ENCODE assay signal across 16 cellular contexts in the genomic region with DNA sequence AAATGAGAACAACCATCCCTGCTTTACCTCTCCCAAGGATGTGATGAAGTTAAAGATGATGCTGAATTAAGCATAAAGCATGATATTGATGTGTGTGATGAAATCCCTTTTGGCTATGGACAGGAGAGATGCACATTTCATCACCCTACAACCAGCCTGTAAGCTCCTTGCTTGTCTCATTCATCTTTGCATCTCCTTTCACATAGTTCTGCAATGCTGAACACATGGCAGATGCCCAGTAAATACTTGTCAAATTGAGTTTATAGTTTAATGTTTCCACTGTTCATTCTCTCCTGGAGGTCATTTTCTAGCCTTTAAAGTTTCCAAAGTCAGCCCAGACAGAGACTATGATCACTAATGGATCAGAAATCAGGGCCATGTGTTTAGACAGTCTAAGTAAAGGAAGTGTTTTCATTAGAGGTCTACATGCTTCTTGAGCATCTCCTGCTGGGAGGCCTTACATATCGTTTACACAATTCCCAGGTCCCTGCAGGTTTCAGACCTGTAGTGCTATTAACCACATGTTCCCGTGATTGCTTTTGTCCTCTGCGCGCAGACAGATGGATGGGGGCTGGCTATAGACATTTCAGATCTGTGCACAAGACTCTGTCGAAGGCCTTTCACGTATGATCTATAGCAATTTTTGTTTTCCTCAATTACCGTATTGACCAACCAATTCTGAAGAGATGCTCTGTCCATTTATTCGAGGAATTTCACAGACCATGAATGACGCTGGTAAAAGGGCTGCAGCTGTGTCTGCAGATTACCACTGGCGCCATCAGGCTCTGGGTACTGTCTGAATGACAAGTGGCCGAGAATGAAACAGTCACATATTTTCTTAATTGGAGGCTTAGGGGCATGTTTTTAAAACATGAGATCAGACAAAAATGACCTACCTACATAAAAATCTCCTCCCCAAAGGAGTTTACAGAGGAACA.
A peak's percentile ranks its signal among the peaks of the same experiment; 100 is the strongest.
DNase-seq lines count a peak whose midpoint lies in the region; TF ChIP-seq lines count a peak whose summit lies in the region.
"Had no signal": no experiment of that assay in that cellular context is flagged by ENCODE, and none has a peak within 500 bp of the region (broad histone marks: within the 10 kb centered on the region; RNA-seq: fewer than 3 reads in every experiment).

No MANE protein-coding gene starts in this region.

- no peaks in the 10 kb centered on the region for H3K27me3 Mint-ChIP-seq in activated T-cell treated with anti-CD3 and anti-CD28 coated beads, Interleukin-2, amount 50 U/mL, for 24 hours

- H3K4me3 ChIP-seq in choroid plexus epithelial cell (ENCODE audit: low read depth, low read length), result no peak overlapping the region
- H3K4me3 ChIP-seq: A549, ascending aorta, lung had no signal

- H3K36me3 Mint-ChIP-seq in activated T-cell treated with anti-CD3 and anti-CD28 coated beads, Interleukin-2, amount 50 U/mL, for 24 hours (ENCODE audit: low read depth), result peaks cover 35% of the 10 kb centered on the region

- H3K4me3 Mint-ChIP-seq in activated T-cell treated with anti-CD3 and anti-CD28 coated beads, Interleukin-2, amount 50 U/mL, for 24 hours, result no peak overlapping the region
- H3K4me3 Mint-ChIP-seq: activated T-cell treated with anti-CD3 and anti-CD28 coated beads, Interleukin-2, amount 50 U/mL, for 4 hours; CD4-positive, CD25-positive, alpha-beta regulatory T cell; T-helper 1 cell treated with Interleukin-12 subunit alpha and Interleukin-12 subunit beta and Interleukin-4 antibody, amounts not matched to agents 30 μg/mL and 1 μg/mL, for 36 hours had no signal

- peak overlapping the region; percentile 73 for H3K27ac Mint-ChIP-seq in activated T-cell treated with anti-CD3 and anti-CD28 coated beads, Interleukin-2, amount 50 U/mL, for 24 hours
- H3K27ac Mint-ChIP-seq: T-helper 1 cell treated with Interleukin-12 subunit alpha and Interleukin-12 subunit beta and Interleukin-4 antibody, amounts not matched to agents 30 μg/mL and 1 μg/mL, for 36 hours had no signal

- no peak for DNase-seq in activated T-cell treated with anti-CD3 and anti-CD28 coated beads, Interleukin-2, amount 50 U/mL, for 24 hours
- DNase-seq in activated T-cell treated with anti-CD3 and anti-CD28 coated beads, Interleukin-2, amount 50 U/mL, for 1 hour, result no peak
- peak; percentile 59 for DNase-seq in NCI-H2171 treated with DMSO at 0.1 percent for 48 hours (lab: John Stamatoyannopoulos, UW)
- DNase-seq in choroid plexus epithelial cell (ENCODE audit: low read depth), result peak; percentile 33
- peak; percentile 66 for DNase-seq in pons (ENCODE audit: low spot score)
- DNase-seq in LoVo (ENCODE audit: low spot score), result no peak
- no peak for DNase-seq in DMS79 (lab: John Stamatoyannopoulos, UW)
- no peak for DNase-seq in NOMO-1 (lab: John Stamatoyannopoulos, UW; ENCODE audit: unreplicated experiment in 2 of 2)
- DNase-seq: activated CD4-positive, alpha-beta T cell treated with anti-CD3 and anti-CD28 coated beads for 48 hours; activated T-cell treated with anti-CD3 and anti-CD28 coated beads, Interleukin-2, amount 50 U/mL, for 4 hours; CD4-positive, CD25-positive, alpha-beta regulatory T cell; stimulated activated naive CD4-positive, alpha-beta T cell treated with Interleukin-2 at 50 U/mL for 16 hours had no signal

- TF ChIP-seq CTCF in choroid plexus epithelial cell (conservative IDR thresholded peaks at IDR 0.05; ENCODE audit: low read depth, low read length), result no peak

- no peaks in the 10 kb centered on the region for H3K9me3 Mint-ChIP-seq in activated T-cell treated with anti-CD3 and anti-CD28 coated beads, Interleukin-2, amount 50 U/mL, for 24 hours
- H3K9me3 Mint-ChIP-seq: activated T-cell treated with anti-CD3 and anti-CD28 coated beads, Interleukin-2, amount 50 U/mL, for 4 hours; CD4-positive, CD25-positive, alpha-beta regulatory T cell; T-helper 1 cell treated with Interleukin-12 subunit alpha and Interleukin-12 subunit beta and Interleukin-4 antibody, amounts not matched to agents 30 μg/mL and 1 μg/mL, for 36 hours had no signal

- H3K4me1 Mint-ChIP-seq in activated T-cell treated with anti-CD3 and anti-CD28 coated beads, Interleukin-2, amount 50 U/mL, for 24 hours (ENCODE audit: low read depth), result peaks cover 23% of the 10 kb centered on the region

Comparison
In these comparisons a context has a peak if more than half of its experiments do, and no peak if none do; other contexts are left out.
1. DNase-seq: peak in NCI-H2171 treated with DMSO at 0.1 percent for 48 hours (single experiment), choroid plexus epithelial cell (single experiment) and pons (single experiment); none in activated T-cell treated with anti-CD3 and anti-CD28 coated beads, Interleukin-2, amount 50 U/mL, for 24 hours (single experiment), activated T-cell treated with anti-CD3 and anti-CD28 coated beads, Interleukin-2, amount 50 U/mL, for 1 hour (single experiment), LoVo (single experiment), DMS79 (single experiment) and NOMO-1 (0 of 2).